Comparison of ENCODE assay signal across 20 cellular contexts in genomic region chr15:84629033-84629432, GRCh38.
"Had no signal": no experiment of that assay in that cellular context is flagged by ENCODE, and none has a peak within 500 bp of the region (broad histone marks: within the 10 kb centered on the region; RNA-seq: fewer than 3 reads in every experiment).

No MANE protein-coding gene starts in this region.

- H3K27ac Mint-ChIP-seq: memory B cell, progenitor cell of endocrine pancreas had no signal

- H3K4me3 Mint-ChIP-seq: memory B cell had no signal

- H3K27me3 Mint-ChIP-seq: memory B cell, progenitor cell of endocrine pancreas had no signal

- H3K9me3 Mint-ChIP-seq: memory B cell had no signal

- DNase-seq: dermis blood vessel endothelial cell; effector memory CD4-positive, alpha-beta T cell; foreskin keratinocyte; heart left ventricle; kidney; pancreas; right lobe of liver; small intestine; stimulated activated CD4-positive, alpha-beta T cell treated with anti-CD3 and anti-CD28 coated beads, Interleukin-12 subunit alpha, Interleukin-12 subunit beta, amount 100 ng/mL, for 4 hours; stimulated activated CD4-positive, alpha-beta T cell treated with anti-CD3 and anti-CD28 coated beads, Interleukin-1b, Interleukin-23, amount 100 ng/mL, for 48 hours; stimulated activated CD4-positive, alpha-beta T cell treated with anti-CD3 and anti-CD28 coated beads, Interleukin-4, amount 100 ng/mL, for 1 hour; stimulated activated CD8-positive, alpha-beta memory T cell treated with anti-CD3 and anti-CD28 coated beads, Interleukin-4, amount 100 ng/mL, for 48 hours; stimulated activated naive CD4-positive, alpha-beta T cell treated with Interleukin-2 at 50 U/mL for 16 hours; stomach; thyroid gland; trophoblast cell had no signal

- ATAC-seq: foreskin keratinocyte, gastroesophageal sphincter, heart left ventricle, left lobe of liver, pancreas, right lobe of liver had no signal
